24 cellular contexts compared by ENCODE assay signal in genomic region chr11:56740107-56740506, GRCh38. TPM values are rescaled to one million over a fixed set of nuclear protein-coding genes. Genes with fewer than 3 reads are reported as not detected.
"Had no signal": no experiment of that assay in that cellular context is flagged by ENCODE, and none has a peak within 500 bp of the region (broad histone marks: within the 10 kb centered on the region; RNA-seq: fewer than 3 reads in every experiment).

No MANE protein-coding gene starts in this region.

- DNase-seq: IMR-90, Karpas-422, KG1, MM.1S, NCI-H1092 treated with DMSO at 0.1 percent for 48 hours, NCI-H1436, NCI-H187, NCI-H2029, NCI-H2081 treated with DMSO at 0.1 percent for 48 hours, NCI-H2171, NCI-H226, NCI-H446, NCI-H510A, NCI-H524 treated with DMSO at 0.1 percent for 48 hours, NCI-H69, NCI-H774, Right ventricle myocardium superior, RPMI8226, SIG-M5 had no signal

- H3K27me3 ChIP-seq: SJSA1 had no signal

- H3K27ac ChIP-seq: HL-60, SJSA1, SK-N-MC had no signal

- H3K4me3 ChIP-seq: SJSA1, SK-N-MC had no signal

- H3K4me1 ChIP-seq: SJSA1 had no signal

- ATAC-seq: HepG2 had no signal

- H3K36me3 ChIP-seq: SJSA1 had no signal

- FAIRE-seq: HepG2, RCC 7860 had no signal

- H3K9me3 ChIP-seq: SJSA1 had no signal

RNA-seq across cellular contexts. Expression of gene OR9G4, which starts 8.4 kb away (rescaled TPM):
- total RNA-seq: HepG2, IMR-90, Right ventricle myocardium superior, SJSA1 had no signal
- polyA plus RNA-seq: HepG2, IMR-90 had no signal

RNA-seq across cellular contexts. Expression of gene OR9G1, which starts 41.2 kb away (rescaled TPM):
- total RNA-seq: HepG2, IMR-90, Right ventricle myocardium superior, SJSA1 had no signal
- polyA plus RNA-seq: HepG2, IMR-90 had no signal
